ENCODE assay signal across 8 cellular contexts in genomic region chr18:9334351-9335254, GRCh38.
A peak's percentile ranks its signal among the peaks of the same experiment; 100 is the strongest.
DNase-seq lines count a peak whose midpoint lies in the region; ATAC-seq lines count a peak whose summit lies in the region.

TSS of gene TWSG1 (plus strand) at chr18:9334773. CDS start at chr18:9337230, 2,457 bp downstream.

- H3K27ac Mint-ChIP-seq in central memory CD8-positive, alpha-beta T cell (ENCODE audit: low read depth) = peak within 1 kb of the TSS; percentile 91

- peaks cover 24% of the 10 kb centered on the region for H3K4me1 Mint-ChIP-seq in central memory CD8-positive, alpha-beta T cell

- no peaks in the 10 kb centered on the region for H3K9me3 Mint-ChIP-seq in central memory CD8-positive, alpha-beta T cell

- DNase-seq in AG08396 (ENCODE audit: low spot score) (peak; percentile 99), NCI-H2227 treated with DMSO at 0.1 percent for 48 hours (lab: John Stamatoyannopoulos, UW) (peak; percentile 96), islet precursor cell (peak; percentile 97)
- DNase-seq in activated CD4-positive, CD25-positive, alpha-beta regulatory T cell treated with anti-CD3 and anti-CD28 coated beads, Interleukin-2, amount 50 U/mL, for 16 hours (ENCODE audit: low read depth, low spot score) = peak; percentile 82
- peak; percentile 84 to 89 for DNase-seq in central memory CD8-positive, alpha-beta T cell (ENCODE audit: low spot score in 2 of 2)
- DNase-seq in stimulated activated CD4-positive, alpha-beta T cell treated with anti-CD3 and anti-CD28 coated beads, Interleukin-12 subunit alpha, Interleukin-12 subunit beta, amount 100 ng/mL, for 48 hours (ENCODE audit: low read depth in 2 of 3, low spot score in 1 of 3) = peak; percentile 80 to 87 (median 84)

- ATAC-seq in GM18870 (IDR thresholded peaks at IDR 0.05; ENCODE audit: unreplicated experiment) (peak; percentile 29), HG03135 (IDR thresholded peaks at IDR 0.05; ENCODE audit: unreplicated experiment) (peak; percentile 75)
- peak; percentile 89 for ATAC-seq in central memory CD8-positive, alpha-beta T cell (replicated peaks; ENCODE audit: extremely low read depth, poor library complexity, severe bottlenecking)

- H3K4me3 Mint-ChIP-seq in central memory CD8-positive, alpha-beta T cell = peak within 1 kb of the TSS; percentile 92

- peaks cover 10% of the 10 kb centered on the region for H3K36me3 Mint-ChIP-seq in central memory CD8-positive, alpha-beta T cell (ENCODE audit: insufficient read depth)

- H3K27me3 Mint-ChIP-seq in central memory CD8-positive, alpha-beta T cell = no peaks in the 10 kb centered on the region

Comparison
In these comparisons a context has a peak if more than half of its experiments do, and no peak if none do; other contexts are left out.
1. Peak in every context shown above with its lines: DNase-seq and ATAC-seq.
2. ATAC-seq: peak in every context shown above with its lines; median percentile 89 in central memory CD8-positive, alpha-beta T cell; 75 in HG03135; 29 in GM18870.